ENCODE assay signal across 8 cellular contexts in genomic region chr9:4680750-4681149, GRCh38. TPM values are rescaled to one million over a fixed set of nuclear protein-coding genes. Genes with fewer than 3 reads are reported as not detected.
DNase-seq lines count a peak whose midpoint lies in the region; ATAC-seq, FAIRE-seq and TF ChIP-seq lines count a peak whose summit lies in the region.

No MANE protein-coding gene starts in this region.

- H3K4me1 ChIP-seq in SJCRH30 (no peaks in the 10 kb centered on the region), skeletal muscle satellite cell (ENCODE audit: control insufficient read depth, insufficient read depth, low read length) (peaks cover 16% of the 10 kb centered on the region)

- no peak for ATAC-seq in HG03175 (IDR thresholded peaks at IDR 0.05; ENCODE audit: unreplicated experiment)
- no peak for ATAC-seq in HG02763 (IDR thresholded peaks at IDR 0.05; ENCODE audit: unreplicated experiment)
- ATAC-seq in HG03460 (IDR thresholded peaks at IDR 0.05; ENCODE audit: unreplicated experiment) = no peak

- peak; percentile 67 for DNase-seq in GM04503 (ENCODE audit: low read depth)
- DNase-seq in SJCRH30 = no peak
- peak; percentile 46 to 58 for DNase-seq in foreskin fibroblast
- no peak for DNase-seq in GM12892 (ENCODE audit: insufficient read length)

- H3K27ac ChIP-seq in SJCRH30 = no peak overlapping the region; the same call in 1 of the 2 replicates

- H3K27me3 ChIP-seq in SJCRH30 = no peaks in the 10 kb centered on the region
- no peaks in the 10 kb centered on the region for H3K27me3 ChIP-seq in skeletal muscle satellite cell (ENCODE audit: control insufficient read depth, insufficient read depth, low read length)

- peak overlapping the region; percentile 84 for H3K4me2 ChIP-seq in skeletal muscle satellite cell (ENCODE audit: low read length)

- peak overlapping the region; percentile 67 for H3K4me3 ChIP-seq in SJCRH30
- peak overlapping the region; percentile 75 to 79 for H3K4me3 ChIP-seq in foreskin fibroblast (ENCODE audit: low read depth in 1 of 2, low read length in 2 of 2)
- H3K4me3 ChIP-seq in skeletal muscle satellite cell (ENCODE audit: low read length) = peak overlapping the region; percentile 96

- FAIRE-seq in GM12892 (lab: Jason Lieb, UNC) = no peak

- no peak for TF ChIP-seq POLR2A in GM12892 (IDR thresholded peaks at IDR 0.05; ENCODE audit: low read depth, low read length)

- H3K36me3 ChIP-seq in SJCRH30 (no peaks in the 10 kb centered on the region; the same call in 1 of the 2 replicates), skeletal muscle satellite cell (ENCODE audit: insufficient read depth, low read length) (peaks cover 5% of the 10 kb centered on the region)

- H3K9me3 ChIP-seq in SJCRH30 (replicated peaks) = no peaks in the 10 kb centered on the region
- no peaks in the 10 kb centered on the region for H3K9me3 ChIP-seq in skeletal muscle satellite cell (replicated peaks; ENCODE audit: low read length)

- H3K9ac ChIP-seq in skeletal muscle satellite cell (ENCODE audit: low read depth, low read length) = peak overlapping the region; percentile 86

- no peak for TF ChIP-seq CTCF in foreskin fibroblast (IDR thresholded peaks at IDR 0.05; ENCODE audit: low read depth, low read length)

RNA-seq across cellular contexts. Expression of gene CDC37L1, which starts 1.4 kb away (rescaled TPM):
- total RNA-seq in SJCRH30 (2014; rRNA removed; shearing (Covaris generic)) = 9.9 and 12.6 TPM in 2 replicates
- 11.8 and 13.9 TPM in 2 replicates for total RNA-seq in skeletal muscle satellite cell (2012; rRNA removed)
- 8.4 TPM for polyA plus RNA-seq in GM12892 (2012; ENCODE audit: missing spikeins)

RNA-seq across cellular contexts. Expression of gene SPATA6L, which starts 14.5 kb away (rescaled TPM):
- total RNA-seq in SJCRH30 (2014; rRNA removed; shearing (Covaris generic)) = 0.28 TPM in 1 of 2 replicates, not detected in the other
- total RNA-seq in skeletal muscle satellite cell (2012; rRNA removed) = 0.25 and 0.66 TPM in 2 replicates
- 0.68 TPM for polyA plus RNA-seq in GM12892 (2012; ENCODE audit: missing spikeins)

RNA-seq across cellular contexts. Expression of gene PLPP6, which starts 18.7 kb away (rescaled TPM):
- total RNA-seq in SJCRH30 (2014; rRNA removed; shearing (Covaris generic)) = 1.3 and 1.4 TPM in 2 replicates
- total RNA-seq in skeletal muscle satellite cell (2012; rRNA removed) = 6.3 and 7.9 TPM in 2 replicates
- 4.8 TPM for polyA plus RNA-seq in GM12892 (2012; ENCODE audit: missing spikeins)

Comparison
In these comparisons a context has a peak if more than half of its experiments do, and no peak if none do; other contexts are left out.
1. DNase-seq: peak in GM04503 (single experiment) and foreskin fibroblast (2 of 2); none in SJCRH30 (0 of 2) and GM12892 (single experiment).
2. Peak in every context shown above with its lines, with median percentiles within 50 percentile points of each other: H3K4me3 ChIP-seq.